ENCODE assay signal across 8 cellular contexts in the genomic region with DNA sequence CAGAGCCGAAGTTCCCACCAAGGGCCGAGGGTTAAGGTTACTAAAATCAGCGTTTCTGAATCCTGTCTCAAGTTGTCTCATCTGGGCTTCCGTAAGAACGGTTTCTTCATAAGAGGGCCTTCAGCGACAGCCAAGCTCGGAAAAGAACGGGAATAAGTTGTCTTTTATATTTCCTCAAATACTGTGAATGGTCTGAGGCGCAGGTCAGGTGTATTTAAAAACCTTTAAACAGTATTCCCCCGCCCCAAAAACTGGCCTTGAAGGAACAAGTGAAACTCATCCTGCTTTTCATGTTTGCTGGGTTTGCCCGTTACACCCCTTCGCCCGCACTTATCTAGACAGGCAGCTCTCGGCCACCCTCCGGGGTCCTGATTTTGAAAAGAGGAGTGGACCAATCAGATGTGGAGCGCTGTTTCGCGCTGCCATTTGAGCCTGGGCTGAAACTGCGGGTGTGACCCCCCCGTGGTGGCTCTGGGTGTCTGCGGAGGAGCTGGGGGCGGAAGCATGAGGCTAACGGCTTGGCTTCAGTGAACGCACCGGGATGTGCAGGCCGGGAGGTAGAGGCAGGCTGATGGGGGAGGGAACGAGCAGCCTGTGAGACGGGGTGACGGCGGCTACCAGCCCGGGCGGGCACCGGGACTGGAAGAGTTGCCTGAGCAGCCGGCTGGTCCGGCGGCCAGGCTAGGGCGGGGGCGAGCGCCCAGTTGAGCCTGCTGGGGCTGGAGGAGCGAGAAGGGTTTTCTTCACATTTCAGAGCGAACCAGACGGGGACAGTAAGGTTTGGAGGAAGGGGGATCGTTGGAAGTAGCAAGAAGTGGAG. TPM values are rescaled to one million over a fixed set of nuclear protein-coding genes. Genes with fewer than 3 reads are reported as not detected.
DNase-seq lines count a peak whose midpoint lies in the region; ATAC-seq, FAIRE-seq and TF ChIP-seq lines count a peak whose summit lies in the region.
"Not testable (repeated sequence)": the region's sequence is repeated elsewhere in the genome, so short reads cannot be mapped to it uniquely, and the experiment has no call there.

A gene with protein sequence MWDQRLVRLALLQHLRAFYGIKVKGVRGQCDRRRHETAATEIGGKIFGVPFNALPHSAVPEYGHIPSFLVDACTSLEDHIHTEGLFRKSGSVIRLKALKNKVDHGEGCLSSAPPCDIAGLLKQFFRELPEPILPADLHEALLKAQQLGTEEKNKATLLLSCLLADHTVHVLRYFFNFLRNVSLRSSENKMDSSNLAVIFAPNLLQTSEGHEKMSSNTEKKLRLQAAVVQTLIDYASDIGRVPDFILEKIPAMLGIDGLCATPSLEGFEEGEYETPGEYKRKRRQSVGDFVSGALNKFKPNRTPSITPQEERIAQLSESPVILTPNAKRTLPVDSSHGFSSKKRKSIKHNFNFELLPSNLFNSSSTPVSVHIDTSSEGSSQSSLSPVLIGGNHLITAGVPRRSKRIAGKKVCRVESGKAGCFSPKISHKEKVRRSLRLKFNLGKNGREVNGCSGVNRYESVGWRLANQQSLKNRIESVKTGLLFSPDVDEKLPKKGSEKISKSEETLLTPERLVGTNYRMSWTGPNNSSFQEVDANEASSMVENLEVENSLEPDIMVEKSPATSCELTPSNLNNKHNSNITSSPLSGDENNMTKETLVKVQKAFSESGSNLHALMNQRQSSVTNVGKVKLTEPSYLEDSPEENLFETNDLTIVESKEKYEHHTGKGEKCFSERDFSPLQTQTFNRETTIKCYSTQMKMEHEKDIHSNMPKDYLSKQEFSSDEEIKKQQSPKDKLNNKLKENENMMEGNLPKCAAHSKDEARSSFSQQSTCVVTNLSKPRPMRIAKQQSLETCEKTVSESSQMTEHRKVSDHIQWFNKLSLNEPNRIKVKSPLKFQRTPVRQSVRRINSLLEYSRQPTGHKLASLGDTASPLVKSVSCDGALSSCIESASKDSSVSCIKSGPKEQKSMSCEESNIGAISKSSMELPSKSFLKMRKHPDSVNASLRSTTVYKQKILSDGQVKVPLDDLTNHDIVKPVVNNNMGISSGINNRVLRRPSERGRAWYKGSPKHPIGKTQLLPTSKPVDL (plus strand): TSS at position 454 of the 820 bp plus-strand sequence. CDS start 708 bp downstream, outside the sequence.

- H3K36me3 ChIP-seq in sigmoid colon, upper lobe of left lung: not testable (repeated sequence)

- TF ChIP-seq EP300 in sigmoid colon (IDR thresholded peaks at IDR 0.05); upper lobe of left lung (IDR thresholded peaks at IDR 0.05): not testable (repeated sequence)

- peaks cover 24% of the 10 kb centered on the region for H3K36me3 Mint-ChIP-seq in HFFc6 (ENCODE audit: low read depth)

- H3K4me1 Mint-ChIP-seq in HFFc6 (ENCODE audit: low read depth) = peaks cover 21% of the 10 kb centered on the region

- intact Hi-C loops in sigmoid colon (cut with DNase I) = not testable (repeated sequence)

- peaks cover 0 to 10% (median 8%) of the 10 kb centered on the region in 4 donors for H3K4me1 ChIP-seq in sigmoid colon
- not testable (repeated sequence) for H3K4me1 ChIP-seq in upper lobe of left lung

- not testable (repeated sequence) for DNase-seq in GM12892 (ENCODE audit: insufficient read length)
- DNase-seq in HFFc6 (peak; percentile 85), LoVo (ENCODE audit: low spot score) (peak; percentile 87), dermis blood vessel endothelial cell (peak; percentile 93), sigmoid colon (peak; percentile 81), upper lobe of left lung (peak; percentile 74 to 83)
- peak; percentile 91 for DNase-seq in activated CD8-positive, alpha-beta memory T cell treated with anti-CD3 and anti-CD28 coated beads for 24 hours

- H3K27me3 ChIP-seq in sigmoid colon, upper lobe of left lung: not testable (repeated sequence)

- not testable (repeated sequence) for TF ChIP-seq POLR2A in GM12892 (IDR thresholded peaks at IDR 0.05; ENCODE audit: low read depth, low read length); sigmoid colon (IDR thresholded peaks at IDR 0.05)
- peak in 1 of 4 donors; percentile 16 for TF ChIP-seq POLR2A in upper lobe of left lung (IDR thresholded peaks at IDR 0.05)

- WGBS in sigmoid colon, 2 donors = 0% methylated on average over 31 to 33 of the region's 43 CpGs
- 0% methylated on average over 18 to 19 of the region's 43 CpGs for WGBS in upper lobe of left lung, 2 donors

- H3K4me3 ChIP-seq in sigmoid colon (peak within 1 kb of the TSS; percentile 30 to 53 (median 48)), upper lobe of left lung (peak within 1 kb of the TSS; percentile 47 to 63 (median 56))

- not testable (repeated sequence) for TF ChIP-seq CTCF in HFFc6 (IDR thresholded peaks at IDR 0.05); sigmoid colon (IDR thresholded peaks at IDR 0.05); upper lobe of left lung (IDR thresholded peaks at IDR 0.05)

- H3K9me3 Mint-ChIP-seq in HFFc6 = not testable (repeated sequence)

- peak within 1 kb of the TSS; percentile 73 to 81 (median 74) for H3K27ac ChIP-seq in sigmoid colon
- H3K27ac ChIP-seq in upper lobe of left lung = peak within 1 kb of the TSS; percentile 70 to 82 (median 80)

- peak; percentile 79 for FAIRE-seq in GM12892 (lab: Jason Lieb, UNC)
- FAIRE-seq in islet of Langerhans (lab: Jason Lieb, UNC) = peak; percentile 81

- not testable (repeated sequence) for H3K27me3 Mint-ChIP-seq in HFFc6 (ENCODE audit: insufficient read depth)

- H3K27ac Mint-ChIP-seq in HFFc6 = peak within 1 kb of the TSS; percentile 93

- H3K9me3 ChIP-seq in sigmoid colon, upper lobe of left lung: not testable (repeated sequence)

- peak; percentile 96 for ATAC-seq in upper lobe of left lung (ENCODE audit: low FRiP score in 2 of 2)

- peak within 1 kb of the TSS; percentile 97 for H3K4me3 Mint-ChIP-seq in HFFc6

RNA-seq across cellular contexts. Expression of the gene that starts here (rescaled TPM):
- 22.3 TPM for polyA plus RNA-seq in GM12892 (2012; ENCODE audit: missing spikeins)
- 10 to 100 TPM; 24.9 to 95.0 (median 74.6) TPM for total RNA-seq in HFFc6 (2021; fragmentation: NEBNext Ultra II Directional; extraction: Animal tissue kit (Norgen Biotek cat#: 25700))
- total RNA-seq in dermis blood vessel endothelial cell (8.0 and 34.6 TPM in 2 replicates), sigmoid colon (1 to 10 TPM in 3 of 4 donors, under 1 TPM in 1; 0.99 to 3.6 (median 1.3) TPM), upper lobe of left lung (1 to 10 TPM; 2.1 to 4.8 (median 3.9) TPM)
- polyA plus RNA-seq in sigmoid colon = 10 to 100 TPM in 1 of 3 donors, 1 to 10 TPM in 2; 3.5 to 12.3 (median 7.2) TPM
